18 cellular contexts compared by ENCODE assay signal in the genomic region with DNA sequence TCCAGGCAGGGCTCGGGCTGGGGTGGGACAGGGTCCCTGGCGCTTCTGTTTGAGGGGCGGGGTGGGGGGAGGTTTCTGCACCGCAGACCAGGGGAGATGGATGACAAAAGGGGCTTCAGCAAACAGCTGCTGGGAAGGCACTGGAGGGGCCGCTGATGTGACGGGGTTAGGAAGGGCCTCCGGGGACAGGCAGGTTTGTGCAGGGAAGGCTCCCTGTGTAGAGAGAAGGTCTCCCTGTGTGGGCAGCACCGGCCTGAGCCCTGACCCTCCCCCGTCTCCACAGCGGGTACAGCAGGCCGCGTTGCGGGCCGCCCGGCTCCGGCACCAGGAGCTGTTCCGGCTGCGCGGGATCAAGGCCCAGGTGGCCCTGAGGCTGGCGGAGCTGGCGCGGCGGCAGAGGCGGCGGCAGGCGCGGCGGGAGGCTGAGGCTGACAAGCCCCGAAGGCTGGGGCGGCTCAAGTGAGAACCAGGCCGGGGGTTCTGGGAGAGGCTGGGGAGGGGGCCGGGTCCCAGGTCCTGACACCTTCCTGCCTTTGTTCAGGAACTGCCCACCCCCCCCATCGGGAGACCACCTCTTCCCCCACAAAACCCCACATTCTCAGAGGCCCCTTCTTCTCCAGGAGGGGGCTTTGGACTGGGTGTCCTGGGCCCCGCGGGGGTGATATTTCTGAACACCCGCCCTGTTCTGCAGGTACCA. TPM values are rescaled to one million over a fixed set of nuclear protein-coding genes. Genes with fewer than 3 reads are reported as not detected.
DNase-seq lines count a peak whose midpoint lies in the region; ATAC-seq, FAIRE-seq and TF ChIP-seq lines count a peak whose summit lies in the region.
"Had no signal": no experiment of that assay in that cellular context is flagged by ENCODE, and none has a peak within 500 bp of the region (broad histone marks: within the 10 kb centered on the region; RNA-seq: fewer than 3 reads in every experiment).

No MANE protein-coding gene starts in this region.

- no peak overlapping the region for H3K14ac ChIP-seq in neuronal stem cell (ENCODE audit: low read length)

- H3K18ac ChIP-seq in neuronal stem cell (ENCODE audit: low read length): no peak overlapping the region

- H3K4me3 ChIP-seq in BLaER1: peak overlapping the region; percentile 22; the same call in 1 of the 2 replicates
- H3K4me3 ChIP-seq in GM12878: no peak overlapping the region
- no peak overlapping the region for H3K4me3 ChIP-seq in neuronal stem cell (ENCODE audit: low read length in 2 of 2)

- POLR2A ChIA-PET in GM12878 (lab: Charles Lee): interaction anchor here (0.7 kb wide), 1 partner anchor 697 kb away, joined by 3 read pairs; no protein-coding TSS in a partner anchor

- no peak overlapping the region for H3K4ac ChIP-seq in neuronal stem cell (ENCODE audit: low read length)

- H2BK120ac ChIP-seq in neuronal stem cell (ENCODE audit: low read depth, low read length): no peak overlapping the region

- no peak for TF ChIP-seq CTCF in GM12878 (IDR thresholded peaks at IDR 0.05 in 2 of 3, conservative IDR thresholded peaks at IDR 0.05 in 1 of 3; ENCODE audit: control insufficient read depth in 2 of 3, extremely low read depth in 1 of 3, insufficient read depth in 1 of 3, low read depth in 3 of 3, low read length in 3 of 3)

- 92% methylated on average over 25 of the region's 36 CpGs for WGBS in GM12878 (ENCODE audit: insufficient coverage, insufficient replicate concordance, low lambda C conversion rate, missing lambda C conversion rate)
- no CpG with 5 or more reads among the region's 36 CpGs for WGBS in neuronal stem cell (ENCODE audit: extremely low coverage in 2 of 2, insufficient read length in 2 of 2, insufficient replicate concordance in 1 of 2), 2 donors

- H3K79me1 ChIP-seq in neuronal stem cell (ENCODE audit: low read depth, low read length): peaks cover 8% of the 10 kb centered on the region

- TF ChIP-seq EP300 in GM12878 (IDR thresholded peaks at IDR 0.05; ENCODE audit: borderline replicate concordance in 1 of 2, control insufficient read depth in 1 of 2, low read depth in 2 of 2, low read length in 2 of 2): no peak

- no peaks in the 10 kb centered on the region for H3K27me3 Mint-ChIP-seq in activated CD4-positive, alpha-beta T cell treated with anti-CD3 and anti-CD28 coated beads, Interleukin-2, amount 10 ng/mL, durations not matched to agents 24 days and 14 days

- peak overlapping the region; percentile 17 for H4K8ac ChIP-seq in neuronal stem cell (ENCODE audit: low read depth, low read length)

- H3K36me3 ChIP-seq in BLaER1 (peaks cover 98% of the 10 kb centered on the region), GM12878 (ENCODE audit: control insufficient read depth in 2 of 2, insufficient read depth in 2 of 2, low read length in 1 of 2) (peaks cover 29 to 54% of the 10 kb centered on the region in 2 experiments), neuronal stem cell (replicated peaks in 1 of 2; ENCODE audit: control insufficient read depth in 2 of 2, insufficient read depth in 2 of 2, low read length in 2 of 2) (peaks cover 58 to 87% of the 10 kb centered on the region in 2 donors)

- intact Hi-C loops in GM12878 (cut with micrococcal nuclease; ENCODE audit: unreplicated experiment): no loop called here
- intact Hi-C loops in activated CD4-positive, alpha-beta T cell treated with anti-CD3 and anti-CD28 coated beads, Interleukin-2, amount 10 ng/mL, durations not matched to agents 24 days and 14 days (cut with micrococcal nuclease): no loop called here

- H2BK15ac ChIP-seq in neuronal stem cell (ENCODE audit: low read length): no peak overlapping the region

- no peak overlapping the region for H2AFZ ChIP-seq in GM12878 (ENCODE audit: control insufficient read depth, low read depth, low read length)
- no peak overlapping the region for H2AFZ ChIP-seq in neuronal stem cell (ENCODE audit: low read length)

- no peaks in the 10 kb centered on the region; the same call in 1 of the 2 replicates for H3K79me2 ChIP-seq in GM12878 (ENCODE audit: control insufficient read depth, insufficient read depth, low read length)

- no peak overlapping the region for H3K23ac ChIP-seq in neuronal stem cell (ENCODE audit: low read depth, low read length, poor library complexity)

- peak overlapping the region; percentile 55 for H3K9ac ChIP-seq in BLaER1
- H3K9ac ChIP-seq in GM12878 (ENCODE audit: control insufficient read depth, insufficient read depth, low read length): no peak overlapping the region
- no peak overlapping the region for H3K9ac ChIP-seq in neuronal stem cell (ENCODE audit: low read depth, low read length, poor library complexity)

- RAD21 ChIA-PET in GM12878 (lab: Charles Lee; ENCODE audit: unreplicated experiment): no interaction called here

- SMC1A ChIA-PET in GM12878 (lab: Charles Lee; ENCODE audit: uncharacterized antibody, unreplicated experiment): no interaction called here

- no peaks in the 10 kb centered on the region for H3K27me3 ChIP-seq in BLaER1
- no peaks in the 10 kb centered on the region for H3K27me3 ChIP-seq in GM12878 (replicated peaks in 1 of 2; ENCODE audit: control insufficient read depth in 2 of 2, insufficient read depth in 2 of 2, low read length in 1 of 2)
- no peaks in the 10 kb centered on the region for H3K27me3 ChIP-seq in neuronal stem cell (ENCODE audit: control insufficient read depth in 3 of 3, insufficient read depth in 3 of 3, low read depth in 1 of 3, low read length in 3 of 3)

- H3K27ac ChIP-seq in BLaER1 (peak overlapping the region; percentile 41), GM12878 (ENCODE audit: control insufficient read depth, insufficient read depth) (no peak overlapping the region), neuronal stem cell (replicated peaks; ENCODE audit: low read length) (no peak overlapping the region)
- H3K27ac ChIP-seq: C4-2B had no signal

- DNase-seq in GM12892 (ENCODE audit: insufficient read length) (no peak), GM12878 (ENCODE audit: low read depth, low spot score) (no peak), neuronal stem cell (ENCODE audit: low spot score) (no peak), cerebellar nuclear complex (lab: John Stamatoyannopoulos, UW) (no peak), GM19239 (ENCODE audit: insufficient read length, low spot score) (no peak)
- no peak for DNase-seq in activated CD4-positive, alpha-beta T cell treated with anti-CD3 and anti-CD28 coated beads, Interleukin-2, amount 10 ng/mL, durations not matched to agents 24 days and 14 days
- DNase-seq: ACHN; CD8-positive, alpha-beta T cell; COR-L47; GF-D8; HCEC 1CT; HFFc6; IMR-90; KG1 had no signal

- no peak for TF ChIP-seq RAD21 in GM12878 (IDR thresholded peaks at IDR 0.05; ENCODE audit: insufficient read depth, low read depth, low read length)

- no peak for FAIRE-seq in GM12892 (lab: Jason Lieb, UNC)
- no peak for FAIRE-seq in GM12878 (lab: Jason Lieb, UNC)
- no peak for FAIRE-seq in GM19239 (lab: Jason Lieb, UNC)
- FAIRE-seq: H1 had no signal

- H2BK5ac ChIP-seq in neuronal stem cell (ENCODE audit: low read length): no peak overlapping the region

- BruUV-seq in GM12878 (replicated peaks; lab: Mats Ljungman, UMichigan): no TSS peak

- H3K4me1 ChIP-seq in BLaER1 (peaks cover 52% of the 10 kb centered on the region), GM12878 (ENCODE audit: control insufficient read depth, insufficient read depth, low read length) (no peaks in the 10 kb centered on the region), neuronal stem cell (ENCODE audit: control insufficient read depth in 2 of 2, insufficient read depth in 1 of 2, low read depth in 1 of 2, low read length in 2 of 2) (no peaks in the 10 kb centered on the region)

- no peak overlapping the region for H2AK5ac ChIP-seq in neuronal stem cell (ENCODE audit: low read depth, low read length)

- no peak overlapping the region for H2BK12ac ChIP-seq in neuronal stem cell (ENCODE audit: low read length)

- in situ Hi-C loops in GM12878 (cut with MboI): no loop called here

- no peak overlapping the region for H4K91ac ChIP-seq in neuronal stem cell (ENCODE audit: low read depth, low read length, poor library complexity)

- H3K4me2 ChIP-seq in BLaER1 (peak overlapping the region; percentile 86), GM12878 (ENCODE audit: control insufficient read depth, insufficient read depth) (no peak overlapping the region), neuronal stem cell (ENCODE audit: insufficient read depth, low read length, poor library complexity, severe bottlenecking) (no peak overlapping the region)

- no peak for ATAC-seq in GM12878
- ATAC-seq: CD8-positive, alpha-beta T cell had no signal

- H3K9me3 ChIP-seq in BLaER1 (no peaks in the 10 kb centered on the region), GM12878 (replicated peaks; ENCODE audit: control insufficient read depth, insufficient read depth, low read length) (no peaks in the 10 kb centered on the region; the same call in 2 of the 3 replicates), neuronal stem cell (replicated peaks in 1 of 2; ENCODE audit: control insufficient read depth in 2 of 2, insufficient read depth in 1 of 2, low read depth in 1 of 2, low read length in 2 of 2) (peaks cover 0 to 2% of the 10 kb centered on the region in 2 donors)

- H3K9me3 Mint-ChIP-seq in activated CD4-positive, alpha-beta T cell treated with anti-CD3 and anti-CD28 coated beads, Interleukin-2, amount 10 ng/mL, durations not matched to agents 24 days and 14 days: no peaks in the 10 kb centered on the region
- H3K9me3 Mint-ChIP-seq: CD8-positive, alpha-beta T cell; HFFc6 had no signal

- H3K4me1 Mint-ChIP-seq in activated CD4-positive, alpha-beta T cell treated with anti-CD3 and anti-CD28 coated beads, Interleukin-2, amount 10 ng/mL, durations not matched to agents 24 days and 14 days: peaks cover 5% of the 10 kb centered on the region

- 0 out of 2 replicates have a peak, but pooled peaks have one; percentile 4 for TF ChIP-seq POLR2A in GM12892 (IDR thresholded peaks at IDR 0.05; ENCODE audit: low read depth, low read length)
- peak; percentile 28; the same call in 1 of the 2 replicates for TF ChIP-seq POLR2A in GM12878 (IDR thresholded peaks at IDR 0.05; ENCODE audit: low read depth, low read length)

- no peak overlapping the region for H3K4me3 Mint-ChIP-seq in activated CD4-positive, alpha-beta T cell treated with anti-CD3 and anti-CD28 coated beads, Interleukin-2, amount 10 ng/mL, durations not matched to agents 24 days and 14 days
- H3K4me3 Mint-ChIP-seq: CD8-positive, alpha-beta T cell; HFFc6 had no signal

- H3K36me3 Mint-ChIP-seq in activated CD4-positive, alpha-beta T cell treated with anti-CD3 and anti-CD28 coated beads, Interleukin-2, amount 10 ng/mL, durations not matched to agents 24 days and 14 days (ENCODE audit: low read depth): peaks cover 73% of the 10 kb centered on the region

- CTCF ChIA-PET in GM12878 (lab: Yijun Ruan, JAX): interaction anchor here (0.6 kb wide), 1 partner anchor 338 kb away, joined by 3 read pairs; no protein-coding TSS in a partner anchor

- no peak overlapping the region for H3K27ac Mint-ChIP-seq in activated CD4-positive, alpha-beta T cell treated with anti-CD3 and anti-CD28 coated beads, Interleukin-2, amount 10 ng/mL, durations not matched to agents 24 days and 14 days
- H3K27ac Mint-ChIP-seq: CD8-positive, alpha-beta T cell; HFFc6 had no signal

- peaks cover 86% of the 10 kb centered on the region for H4K20me1 ChIP-seq in BLaER1
- no peaks in the 10 kb centered on the region for H4K20me1 ChIP-seq in GM12878 (ENCODE audit: control insufficient read depth, insufficient read depth)

RNA-seq across cellular contexts. Expression of gene NOP53, which starts 9.9 kb away (rescaled TPM):
- polyA plus RNA-seq in GM12892 (2012; ENCODE audit: missing spikeins): 326 TPM
- 36.5 and 43.0 TPM in 2 replicates for total RNA-seq in GM12878 (2013; cell fraction: nucleolus; rRNA removed)
- total RNA-seq in GM12878 (2014; rRNA removed) (254 and 317 TPM in 2 replicates), GM12878 (2014; rRNA removed; fragmentation: Illumina TruSeq; extraction: Trizol) (180 and 186 TPM in 2 replicates), GM12878 (2021) (336 and 356 TPM in 2 replicates)
- 311 TPM for polyA plus RNA-seq in GM12878 (2011; ENCODE audit: low read depth)
- polyA plus RNA-seq in GM12878 (2011; rRNA removed) (198 and 222 TPM in 2 replicates), GM12878 (2014; fragmentation: Illumina TruSeq; extraction: Trizol) (69.0 and 148 TPM in 2 replicates), GM12878 (2014; fragmentation: Nextera tagmentation; extraction: Ambion mirVana) (10 to 100 TPM in 1 of 2 experiments, 1 to 10 TPM in 1; 6.0 to 32.3 TPM), GM12878 (2014; rRNA removed) (386 and 428 TPM in 2 replicates), GM12878 (2016; fragmentation: Nextera tagmentation; extraction: Ambion mirVana) (10 to 100 TPM; 71.4 to 94.2 TPM)
- polyA plus RNA-seq in GM12878 (2011; cell fraction: cytosol; rRNA removed): 205 and 251 TPM in 2 replicates
- 117 and 146 TPM in 2 replicates for polyA plus RNA-seq in GM12878 (2011; cell fraction: nucleus; rRNA removed)
- 464 and 758 TPM in 2 replicates for polyA plus RNA-seq in GM12878 (2012)
- polyA minus RNA-seq in GM12878 (2011; rRNA and poly(A)+ RNA removed): 57.8 and 115 TPM in 2 replicates
- 79.2 and 82.4 TPM in 2 replicates for polyA minus RNA-seq in GM12878 (2011; cell fraction: cytosol; rRNA and poly(A)+ RNA removed)
- 28.7 and 44.8 TPM in 2 replicates for polyA minus RNA-seq in GM12878 (2011; cell fraction: nucleus; rRNA and poly(A)+ RNA removed)
- polyA plus RNA-seq in neuronal stem cell (2013, experiment 1 of 2): 401 TPM
- 405 TPM for polyA plus RNA-seq in neuronal stem cell (2013, experiment 2 of 2)
- 222 and 230 TPM in 2 replicates for total RNA-seq in activated CD4-positive, alpha-beta T cell treated with anti-CD3 and anti-CD28 coated beads, Interleukin-2, amount 10 ng/mL, durations not matched to agents 24 days and 14 days

RNA-seq across cellular contexts. Expression of gene SELENOW, which starts 23.3 kb away (rescaled TPM):
- 45.9 TPM for polyA plus RNA-seq in GM12892 (2012; ENCODE audit: missing spikeins)
- 15.6 and 16.9 TPM in 2 replicates for total RNA-seq in GM12878 (2013; cell fraction: nucleolus; rRNA removed)
- total RNA-seq in GM12878 (2014; rRNA removed) (120 and 125 TPM in 2 replicates), GM12878 (2014; rRNA removed; fragmentation: Illumina TruSeq; extraction: Trizol) (58.5 and 62.8 TPM in 2 replicates), GM12878 (2021) (53.3 and 55.6 TPM in 2 replicates)
- polyA plus RNA-seq in GM12878 (2011; ENCODE audit: low read depth): 37.1 TPM
- polyA plus RNA-seq in GM12878 (2011; rRNA removed) (50.1 and 70.5 TPM in 2 replicates), GM12878 (2014; fragmentation: Illumina TruSeq; extraction: Trizol) (49.6 and 71.6 TPM in 2 replicates), GM12878 (2014; fragmentation: Nextera tagmentation; extraction: Ambion mirVana) (100 to 1,000 TPM; 127 to 186 TPM), GM12878 (2014; rRNA removed) (107 and 114 TPM in 2 replicates), GM12878 (2016; fragmentation: Nextera tagmentation; extraction: Ambion mirVana) (100 to 1,000 TPM in 1 of 2 experiments, 10 to 100 TPM in 1; 95.4 to 106 TPM)
- polyA plus RNA-seq in GM12878 (2011; cell fraction: cytosol; rRNA removed): 105 and 116 TPM in 2 replicates
- polyA plus RNA-seq in GM12878 (2011; cell fraction: nucleus; rRNA removed): 56.0 and 61.1 TPM in 2 replicates
- polyA plus RNA-seq in GM12878 (2012): 51.6 and 51.9 TPM in 2 replicates
- 11.3 and 36.4 TPM in 2 replicates for polyA minus RNA-seq in GM12878 (2011; rRNA and poly(A)+ RNA removed)
- polyA minus RNA-seq in GM12878 (2011; cell fraction: cytosol; rRNA and poly(A)+ RNA removed): 13.6 and 13.9 TPM in 2 replicates
- polyA minus RNA-seq in GM12878 (2011; cell fraction: nucleus; rRNA and poly(A)+ RNA removed): 9.9 and 16.6 TPM in 2 replicates
- polyA plus RNA-seq in neuronal stem cell (2013, experiment 1 of 2): 198 TPM
- polyA plus RNA-seq in neuronal stem cell (2013, experiment 2 of 2): 189 TPM
- 111 and 117 TPM in 2 replicates for total RNA-seq in activated CD4-positive, alpha-beta T cell treated with anti-CD3 and anti-CD28 coated beads, Interleukin-2, amount 10 ng/mL, durations not matched to agents 24 days and 14 days

RNA-seq across cellular contexts. Expression of gene EHD2, which starts 42.0 kb away (rescaled TPM):
- polyA plus RNA-seq in GM12892 (2012; ENCODE audit: missing spikeins): not detected
- total RNA-seq in GM12878 (2013; cell fraction: nucleolus; rRNA removed): not detected in 2 replicates
- total RNA-seq in GM12878 (2014; rRNA removed) (not detected in 2 replicates), GM12878 (2014; rRNA removed; fragmentation: Illumina TruSeq; extraction: Trizol) (not detected in 2 replicates), GM12878 (2021) (0.23 and 0.27 TPM in 2 replicates)
- not detected for polyA plus RNA-seq in GM12878 (2011; ENCODE audit: low read depth)
- polyA plus RNA-seq in GM12878 (2011; rRNA removed) (not detected in 2 replicates), GM12878 (2014; fragmentation: Illumina TruSeq; extraction: Trizol) (not detected in 2 replicates), GM12878 (2014; fragmentation: Nextera tagmentation; extraction: Ambion mirVana) (not detected), GM12878 (2014; rRNA removed) (not detected in 2 replicates), GM12878 (2016; fragmentation: Nextera tagmentation; extraction: Ambion mirVana) (under 1 TPM; 0.12 to 0.24 TPM)
- not detected in 2 replicates for polyA plus RNA-seq in GM12878 (2011; cell fraction: cytosol; rRNA removed)
- not detected in 2 replicates for polyA plus RNA-seq in GM12878 (2011; cell fraction: nucleus; rRNA removed)
- polyA plus RNA-seq in GM12878 (2012): not detected in 2 replicates
- 0.15 TPM in 1 of 2 replicates, not detected in the other for polyA minus RNA-seq in GM12878 (2011; rRNA and poly(A)+ RNA removed)
- polyA minus RNA-seq in GM12878 (2011; cell fraction: cytosol; rRNA and poly(A)+ RNA removed): not detected in 2 replicates
- not detected in 2 replicates for polyA minus RNA-seq in GM12878 (2011; cell fraction: nucleus; rRNA and poly(A)+ RNA removed)
- 2.5 TPM for polyA plus RNA-seq in neuronal stem cell (2013, experiment 1 of 2)
- 2.3 TPM for polyA plus RNA-seq in neuronal stem cell (2013, experiment 2 of 2)
- 0.49 and 1.2 TPM in 2 replicates for total RNA-seq in activated CD4-positive, alpha-beta T cell treated with anti-CD3 and anti-CD28 coated beads, Interleukin-2, amount 10 ng/mL, durations not matched to agents 24 days and 14 days

RNA-seq across cellular contexts. Expression of gene TPRX1, which starts 49.1 kb away (rescaled TPM):
- not detected for polyA plus RNA-seq in GM12892 (2012; ENCODE audit: missing spikeins)
- not detected in 2 replicates for total RNA-seq in GM12878 (2013; cell fraction: nucleolus; rRNA removed)
- total RNA-seq in GM12878 (2014; rRNA removed) (not detected in 2 replicates), GM12878 (2014; rRNA removed; fragmentation: Illumina TruSeq; extraction: Trizol) (not detected in 2 replicates), GM12878 (2021) (not detected in 2 replicates)
- polyA plus RNA-seq in GM12878 (2011; ENCODE audit: low read depth): not detected
- polyA plus RNA-seq in GM12878 (2011; rRNA removed) (not detected in 2 replicates), GM12878 (2014; fragmentation: Illumina TruSeq; extraction: Trizol) (not detected in 2 replicates), GM12878 (2014; fragmentation: Nextera tagmentation; extraction: Ambion mirVana) (not detected), GM12878 (2014; rRNA removed) (not detected in 2 replicates), GM12878 (2016; fragmentation: Nextera tagmentation; extraction: Ambion mirVana) (not detected)
- not detected in 2 replicates for polyA plus RNA-seq in GM12878 (2011; cell fraction: cytosol; rRNA removed)
- not detected in 2 replicates for polyA plus RNA-seq in GM12878 (2011; cell fraction: nucleus; rRNA removed)
- polyA plus RNA-seq in GM12878 (2012): not detected in 2 replicates
- polyA minus RNA-seq in GM12878 (2011; rRNA and poly(A)+ RNA removed): not detected in 2 replicates
- polyA minus RNA-seq in GM12878 (2011; cell fraction: cytosol; rRNA and poly(A)+ RNA removed): not detected in 2 replicates
- not detected in 2 replicates for polyA minus RNA-seq in GM12878 (2011; cell fraction: nucleus; rRNA and poly(A)+ RNA removed)
- polyA plus RNA-seq in neuronal stem cell (2013, experiment 1 of 2): not detected
- polyA plus RNA-seq in neuronal stem cell (2013, experiment 2 of 2): not detected
- total RNA-seq in activated CD4-positive, alpha-beta T cell treated with anti-CD3 and anti-CD28 coated beads, Interleukin-2, amount 10 ng/mL, durations not matched to agents 24 days and 14 days: not detected in 2 replicates
- total RNA-seq: A172; CD8-positive, alpha-beta T cell; H1; HFFc6; IMR-90 had no signal
- polyA plus RNA-seq: IMR-90 had no signal
